Comparison of ENCODE assay signal across 9 cellular contexts in genomic region chr7:100965723-100966541, GRCh38. TPM values are rescaled to one million over a fixed set of nuclear protein-coding genes. Genes with fewer than 3 reads are reported as not detected.
A peak's percentile ranks its signal among the peaks of the same experiment; 100 is the strongest.
DNase-seq lines count a peak whose midpoint lies in the region; ATAC-seq and TF ChIP-seq lines count a peak whose summit lies in the region.
"Had no signal": no experiment of that assay in that cellular context is flagged by ENCODE, and none has a peak within 500 bp of the region (broad histone marks: within the 10 kb centered on the region; RNA-seq: fewer than 3 reads in every experiment).

No MANE protein-coding gene starts in this region.

- peak; percentile 63 for ATAC-seq in GM18868 (IDR thresholded peaks at IDR 0.05; ENCODE audit: unreplicated experiment)
- peak; percentile 49 to 74 (median 58) for ATAC-seq in heart right ventricle
- ATAC-seq in GM18873 (IDR thresholded peaks at IDR 0.05; ENCODE audit: low FRiP score, unreplicated experiment): no peak

- H3K9me3 Mint-ChIP-seq in activated T-helper 2 cell treated with anti-CD3 and anti-CD28 coated beads, Interferon-gamma antibody, Interleukin-2, Interleukin-4, amounts not matched to agents 10 μg/mL and 5 μg/mL and 100 μg/mL, durations not matched to agents 14 hours and 24 hours and 36 hours: no peaks in the 10 kb centered on the region

- no peaks in the 10 kb centered on the region for H3K9me3 ChIP-seq in heart right ventricle

- WGBS in heart right ventricle, 2 donors: 2 to 5% methylated on average over 58 of the region's 58 CpGs

- H3K27ac Mint-ChIP-seq in activated T-helper 2 cell treated with anti-CD3 and anti-CD28 coated beads, Interferon-gamma antibody, Interleukin-2, Interleukin-4, amounts not matched to agents 10 μg/mL and 5 μg/mL and 100 μg/mL, durations not matched to agents 14 hours and 24 hours and 36 hours: no peak overlapping the region

- DNase-seq in NAMALWA (ENCODE audit: low spot score): peak; percentile 55
- DNase-seq in activated T-helper 2 cell treated with anti-CD3 and anti-CD28 coated beads, Interferon-gamma antibody, Interleukin-2, Interleukin-4, amounts not matched to agents 10 μg/mL and 5 μg/mL and 100 μg/mL, durations not matched to agents 14 hours and 24 hours and 36 hours (ENCODE audit: low spot score): peak; percentile 73
- DNase-seq in heart right ventricle: peak; percentile 48 to 68
- no peak for DNase-seq in retinal pigment epithelial cell (ENCODE audit: low read depth)
- no peak for DNase-seq in DMS53 treated with DMSO at 0.1 percent for 48 hours (lab: John Stamatoyannopoulos, UW; ENCODE audit: unreplicated experiment)
- DNase-seq in COLO668 (lab: John Stamatoyannopoulos, UW; ENCODE audit: unreplicated experiment): no peak

- H3K4me1 ChIP-seq in heart right ventricle: peaks cover 4 to 18% (median 14%) of the 10 kb centered on the region in 9 donors

- H3K27me3 ChIP-seq in heart right ventricle: peaks cover 35 to 90% (median 76%) of the 10 kb centered on the region in 7 donors

- intact Hi-C loops in activated T-helper 2 cell treated with anti-CD3 and anti-CD28 coated beads, Interferon-gamma antibody, Interleukin-2, Interleukin-4, amounts not matched to agents 10 μg/mL and 5 μg/mL and 100 μg/mL, durations not matched to agents 14 hours and 24 hours and 36 hours (cut with micrococcal nuclease): loop anchor here (1.0 to 5.0 kb wide), 2 partner anchors 93 to 201 kb away; partner anchors contain the start of gene VGF
- intact Hi-C loops in heart right ventricle (cut with DNase I): loop anchor here in 6 of 10 donors (1.0 to 10.0 kb wide), 4 partner anchors 69 to 93 kb away; partner anchors contain the start of gene ACHE (in 1 of the 6)

- peak in 8 of 9 donors; percentile 53 to 76 (median 66) for TF ChIP-seq CTCF in heart right ventricle (IDR thresholded peaks at IDR 0.05)
- peak; percentile 88 for TF ChIP-seq CTCF in retinal pigment epithelial cell (conservative IDR thresholded peaks at IDR 0.05; ENCODE audit: low read depth, low read length)

- H3K36me3 Mint-ChIP-seq in activated T-helper 2 cell treated with anti-CD3 and anti-CD28 coated beads, Interferon-gamma antibody, Interleukin-2, Interleukin-4, amounts not matched to agents 10 μg/mL and 5 μg/mL and 100 μg/mL, durations not matched to agents 14 hours and 24 hours and 36 hours (ENCODE audit: low read depth): no peaks in the 10 kb centered on the region

- H3K4me3 Mint-ChIP-seq in activated T-helper 2 cell treated with anti-CD3 and anti-CD28 coated beads, Interferon-gamma antibody, Interleukin-2, Interleukin-4, amounts not matched to agents 10 μg/mL and 5 μg/mL and 100 μg/mL, durations not matched to agents 14 hours and 24 hours and 36 hours (ENCODE audit: low read depth): peak overlapping the region; percentile 60

- no peaks in the 10 kb centered on the region for H3K36me3 ChIP-seq in heart right ventricle

- H3K27me3 Mint-ChIP-seq in activated T-helper 2 cell treated with anti-CD3 and anti-CD28 coated beads, Interferon-gamma antibody, Interleukin-2, Interleukin-4, amounts not matched to agents 10 μg/mL and 5 μg/mL and 100 μg/mL, durations not matched to agents 14 hours and 24 hours and 36 hours (ENCODE audit: low read depth): peaks cover 35% of the 10 kb centered on the region

- H3K4me1 Mint-ChIP-seq in activated T-helper 2 cell treated with anti-CD3 and anti-CD28 coated beads, Interferon-gamma antibody, Interleukin-2, Interleukin-4, amounts not matched to agents 10 μg/mL and 5 μg/mL and 100 μg/mL, durations not matched to agents 14 hours and 24 hours and 36 hours (ENCODE audit: low read depth): peaks cover 10% of the 10 kb centered on the region

- H3K4me3 ChIP-seq in heart right ventricle (peak overlapping the region in 9 of 10 donors; percentile 4 to 31 (median 22)), retinal pigment epithelial cell (ENCODE audit: low read length) (peak overlapping the region; percentile 12)

- no peak overlapping the region for H3K27ac ChIP-seq in heart right ventricle

RNA-seq across cellular contexts. Expression of gene MUC12, which starts 3.4 kb away (rescaled TPM):
- 0.85 and 1.4 TPM in 2 replicates for total RNA-seq in activated T-helper 2 cell treated with anti-CD3 and anti-CD28 coated beads, Interferon-gamma antibody, Interleukin-2, Interleukin-4, amounts not matched to agents 10 μg/mL and 5 μg/mL and 100 μg/mL, durations not matched to agents 14 hours and 24 hours and 36 hours
- total RNA-seq in heart right ventricle: not detected
- polyA plus RNA-seq in heart right ventricle: under 1 TPM in 1 of 2 donors, not detected in 1; 0.49 TPM
- total RNA-seq: glomerular endothelial cell had no signal

RNA-seq across cellular contexts. Expression of gene MUC3A, which starts 16.6 kb away (rescaled TPM):
- total RNA-seq in activated T-helper 2 cell treated with anti-CD3 and anti-CD28 coated beads, Interferon-gamma antibody, Interleukin-2, Interleukin-4, amounts not matched to agents 10 μg/mL and 5 μg/mL and 100 μg/mL, durations not matched to agents 14 hours and 24 hours and 36 hours: 0.11 TPM in 1 of 2 replicates, not detected in the other
- total RNA-seq in heart right ventricle: 1 to 10 TPM in 2 of 10 donors, under 1 TPM in 8; 0.23 to 1.1 (median 0.75) TPM
- polyA plus RNA-seq in heart right ventricle: 1 to 10 TPM in 1 of 2 donors, under 1 TPM in 1; 0.36 to 3.5 TPM
- total RNA-seq: glomerular endothelial cell had no signal

RNA-seq across cellular contexts. Expression of gene MUC17, which starts 53.9 kb away (rescaled TPM):
- not detected in 2 replicates for total RNA-seq in activated T-helper 2 cell treated with anti-CD3 and anti-CD28 coated beads, Interferon-gamma antibody, Interleukin-2, Interleukin-4, amounts not matched to agents 10 μg/mL and 5 μg/mL and 100 μg/mL, durations not matched to agents 14 hours and 24 hours and 36 hours
- not detected for total RNA-seq in heart right ventricle
- polyA plus RNA-seq in heart right ventricle: not detected
- total RNA-seq: glomerular endothelial cell had no signal

Comparison
In these comparisons a context has a peak if more than half of its experiments do, and no peak if none do; other contexts are left out.
1. DNase-seq: peak in NAMALWA (single experiment), activated T-helper 2 cell treated with anti-CD3 and anti-CD28 coated beads, Interferon-gamma antibody, Interleukin-2, Interleukin-4, amounts not matched to agents 10 μg/mL and 5 μg/mL and 100 μg/mL, durations not matched to agents 14 hours and 24 hours and 36 hours (single experiment) and heart right ventricle (2 of 2); none in retinal pigment epithelial cell (single experiment), DMS53 treated with DMSO at 0.1 percent for 48 hours (single experiment) and COLO668 (single experiment).